8 cellular contexts compared by ENCODE assay signal in genomic region chr12:58920102-58920955, GRCh38. TPM values are rescaled to one million over a fixed set of nuclear protein-coding genes. Genes with fewer than 3 reads are reported as not detected.
DNase-seq lines count a peak whose midpoint lies in the region; ATAC-seq, FAIRE-seq and TF ChIP-seq lines count a peak whose summit lies in the region.

LRIG3 (minus strand) TSS chr12:58920504; CDS start chr12:58920235, 269 bp downstream.

- H3K27ac ChIP-seq in 22Rv1 = peak within 1 kb of the TSS; percentile 85

- H3K4me3 ChIP-seq in fibroblast of pulmonary artery (replicated peaks; ENCODE audit: low read depth, low read length) = peak within 1 kb of the TSS; percentile 76

- H3K4me1 Mint-ChIP-seq in activated CD4-positive, alpha-beta memory T cell treated with anti-CD3 and anti-CD28 coated beads for 36 hours (ENCODE audit: low read depth) = peaks cover 9% of the 10 kb centered on the region

- DNase-seq in GM13977 (ENCODE audit: low spot score) (peak; percentile 86), NCI-H1694 (lab: John Stamatoyannopoulos, UW) (peak; percentile 38), fibroblast of pulmonary artery (ENCODE audit: low read depth) (peak; percentile 92), myocyte (ENCODE audit: low read depth) (peak; percentile 93), urothelium cell line (ENCODE audit: low spot score) (peak; percentile 92)
- peak; percentile 13 for DNase-seq in activated CD4-positive, alpha-beta memory T cell treated with anti-CD3 and anti-CD28 coated beads for 36 hours

- peak; percentile 22 for TF ChIP-seq CTCF in 22Rv1 (IDR thresholded peaks at IDR 0.05)
- peak; percentile 15 for TF ChIP-seq CTCF in GM13977 (IDR thresholded peaks at IDR 0.05; ENCODE audit: extremely low read depth, insufficient read depth, missing control alignments)
- no peak for TF ChIP-seq CTCF in fibroblast of pulmonary artery (IDR thresholded peaks at IDR 0.05; ENCODE audit: low read length, missing control alignments)

- CTCF ChIA-PET in activated CD4-positive, alpha-beta memory T cell treated with anti-CD3 and anti-CD28 coated beads for 36 hours (lab: Charles Lee) = no interaction called here

- POLR2A ChIA-PET in activated CD4-positive, alpha-beta memory T cell treated with anti-CD3 and anti-CD28 coated beads for 36 hours (lab: Charles Lee) = no interaction called here

- peak; percentile 94 for ATAC-seq in HG02798 (IDR thresholded peaks at IDR 0.05; ENCODE audit: poor library complexity, unreplicated experiment)

- peak within 1 kb of the TSS; percentile 61 for H3K4me3 Mint-ChIP-seq in activated CD4-positive, alpha-beta memory T cell treated with anti-CD3 and anti-CD28 coated beads for 36 hours

- intact Hi-C loops in activated CD4-positive, alpha-beta memory T cell treated with anti-CD3 and anti-CD28 coated beads for 36 hours (cut with micrococcal nuclease) = no loop called here

- H3K27ac Mint-ChIP-seq in activated CD4-positive, alpha-beta memory T cell treated with anti-CD3 and anti-CD28 coated beads for 36 hours = no peak within 1 kb of the TSS

- H3K9me3 Mint-ChIP-seq in activated CD4-positive, alpha-beta memory T cell treated with anti-CD3 and anti-CD28 coated beads for 36 hours = no peaks in the 10 kb centered on the region

- in situ Hi-C loops in GM13977 (cut with MboI; ENCODE audit: low pct_unique_long_range_greater_than_20kb, low sequenced_read_pairs, unreplicated experiment) = no loop called here

- peaks cover 38% of the 10 kb centered on the region for H3K27me3 Mint-ChIP-seq in activated CD4-positive, alpha-beta memory T cell treated with anti-CD3 and anti-CD28 coated beads for 36 hours

- FAIRE-seq in urothelium cell line (lab: Jason Lieb, UNC) = peak; percentile 81

- no peaks in the 10 kb centered on the region for H3K36me3 Mint-ChIP-seq in activated CD4-positive, alpha-beta memory T cell treated with anti-CD3 and anti-CD28 coated beads for 36 hours

RNA-seq across cellular contexts. Expression of gene LRIG3, which starts in this region (rescaled TPM):
- total RNA-seq in activated CD4-positive, alpha-beta memory T cell treated with anti-CD3 and anti-CD28 coated beads for 36 hours = under 1 TPM in 1 of 2 experiments, not detected in 1; 0.19 TPM
- total RNA-seq in myocyte = 14.4 and 19.1 TPM in 2 replicates
- polyA plus RNA-seq in myocyte (2012) = 8.5 TPM

Comparison
In these comparisons a context has a peak if more than half of its experiments do, and no peak if none do; other contexts are left out.
1. Peak in every context shown above with its lines: DNase-seq, ATAC-seq, H3K4me3 ChIP-seq and H3K27ac ChIP-seq.
2. RNA of gene LRIG3 (total RNA-seq): 14.4 to 19.1 TPM in myocyte; 0.19 TPM in activated CD4-positive, alpha-beta memory T cell treated with anti-CD3 and anti-CD28 coated beads for 36 hours; every median in the first group is over 10 times any median in the second.
3. Peak in DNase-seq in activated CD4-positive, alpha-beta memory T cell treated with anti-CD3 and anti-CD28 coated beads for 36 hours; RNA of the gene not detected or under 1 TPM.
4. DNase-seq: peak in every context shown above with its lines; median percentile 93 in myocyte; 92 in fibroblast of pulmonary artery; 92 in urothelium cell line; 86 in GM13977; 38 in NCI-H1694; 13 in activated CD4-positive, alpha-beta memory T cell treated with anti-CD3 and anti-CD28 coated beads for 36 hours.